Comparison of ENCODE assay signal across 9 cellular contexts in genomic region chr1:61080408-61081134, GRCh38. TPM values are rescaled to one million over a fixed set of nuclear protein-coding genes. Genes with fewer than 3 reads are reported as not detected.
DNase-seq lines count a peak whose midpoint lies in the region; ATAC-seq and TF ChIP-seq lines count a peak whose summit lies in the region.
"Had no signal": no experiment of that assay in that cellular context is flagged by ENCODE, and none has a peak within 500 bp of the region (broad histone marks: within the 10 kb centered on the region; RNA-seq: fewer than 3 reads in every experiment).

No MANE protein-coding gene starts in this region.

- TF ChIP-seq CTCF in NB4 (IDR thresholded peaks at IDR 0.05; ENCODE audit: low read depth, low read length), result no peak
- no peak for TF ChIP-seq CTCF in osteoblast (IDR thresholded peaks at IDR 0.05; ENCODE audit: extremely low read depth, low read depth, low read length)

- H3K36me3 ChIP-seq in duodenal mucosa (ENCODE audit: control insufficient read depth in 1 of 2, insufficient read depth in 2 of 2, low read length in 2 of 2), result no peaks in the 10 kb centered on the region
- no peaks in the 10 kb centered on the region for H3K36me3 ChIP-seq in osteoblast (ENCODE audit: insufficient read depth, low read length)
- H3K36me3 ChIP-seq: SJSA1 had no signal

- H3K79me2 ChIP-seq in osteoblast (ENCODE audit: insufficient read depth, low read length), result peaks cover 20% of the 10 kb centered on the region

- H4K20me1 ChIP-seq in osteoblast (ENCODE audit: insufficient read depth, low read length), result no peaks in the 10 kb centered on the region

- H3K27me3 ChIP-seq in duodenal mucosa (ENCODE audit: control insufficient read depth in 1 of 2, insufficient read depth in 2 of 2, low read length in 2 of 2) (no peaks in the 10 kb centered on the region), osteoblast (ENCODE audit: insufficient read depth, low read length) (no peaks in the 10 kb centered on the region)

- H3K27ac ChIP-seq in duodenal mucosa (ENCODE audit: low read depth, low read length) (no peak overlapping the region), osteoblast (ENCODE audit: low read depth, low read length) (no peak overlapping the region)
- H3K27ac ChIP-seq: SJSA1 had no signal

- H3K9me3 ChIP-seq in duodenal mucosa (ENCODE audit: control insufficient read depth in 1 of 2, low read length in 2 of 2) (no peaks in the 10 kb centered on the region), osteoblast (ENCODE audit: low read depth, low read length) (no peaks in the 10 kb centered on the region)
- H3K9me3 ChIP-seq: SJSA1 had no signal

- no peak for TF ChIP-seq POLR2A in NB4 (IDR thresholded peaks at IDR 0.05; ENCODE audit: extremely low read depth, insufficient read length)

- H3K4me2 ChIP-seq in osteoblast (ENCODE audit: insufficient read depth, low read length), result peak overlapping the region; percentile 96

- peak overlapping the region; percentile 69 for H2AFZ ChIP-seq in osteoblast (ENCODE audit: low read length)

- H3K4me1 ChIP-seq in duodenal mucosa (ENCODE audit: control insufficient read depth in 1 of 2, insufficient read depth in 2 of 2, low read length in 2 of 2), result peaks cover 44 to 60% of the 10 kb centered on the region in 2 donors
- H3K4me1 ChIP-seq in osteoblast (ENCODE audit: insufficient read depth, low read length), result peaks cover 51% of the 10 kb centered on the region

- no peak overlapping the region for H3K9ac ChIP-seq in duodenal mucosa (ENCODE audit: low read depth in 1 of 2, low read length in 2 of 2)

- in situ Hi-C loops in Caki2 (cut with HindIII; ENCODE audit: low pct_unique_long_range_greater_than_20kb, low sequenced_read_pairs), result no loop called here

- DNase-seq in Caki2 (ENCODE audit: low read depth) (peak; percentile 26), NB4 (ENCODE audit: low read depth) (no peak), osteoblast (ENCODE audit: insufficient read length, low spot score, missing footprints) (peak; percentile 55), COLO668 (lab: John Stamatoyannopoulos, UW; ENCODE audit: unreplicated experiment) (no peak)
- DNase-seq in stimulated activated CD8-positive, alpha-beta memory T cell treated with anti-CD3 and anti-CD28 coated beads, Interleukin-4, amount 100 ng/mL, for 48 hours, result no peak

- peak overlapping the region; percentile 23 for H3K4me3 ChIP-seq in NB4 (ENCODE audit: low read depth, low read length)
- H3K4me3 ChIP-seq in duodenal mucosa (ENCODE audit: low read depth in 1 of 2, low read length in 2 of 2), result peak overlapping the region; percentile 46 to 85
- H3K4me3 ChIP-seq in osteoblast (ENCODE audit: insufficient read depth, low read length), result peak overlapping the region; percentile 58

- no peak for ATAC-seq in GM21367 (IDR thresholded peaks at IDR 0.05; ENCODE audit: unreplicated experiment)
- ATAC-seq in HG02588 (IDR thresholded peaks at IDR 0.05; ENCODE audit: unreplicated experiment), result no peak

RNA-seq across cellular contexts. Expression of gene NFIA, which starts 1.8 kb away (rescaled TPM):
- total RNA-seq in Caki2 (2014; rRNA removed; shearing (Covaris generic); ENCODE audit: low replicate concordance), result 1.2 and 8.7 TPM in 2 replicates
- total RNA-seq in osteoblast, result 7.2 and 8.0 TPM in 2 replicates

Comparison
In these comparisons a context has a peak if more than half of its experiments do, and no peak if none do; other contexts are left out.
1. DNase-seq: peak in Caki2 (single experiment) and osteoblast (single experiment); none in NB4 (single experiment), stimulated activated CD8-positive, alpha-beta memory T cell treated with anti-CD3 and anti-CD28 coated beads, Interleukin-4, amount 100 ng/mL, for 48 hours (single experiment) and COLO668 (single experiment).
2. Peak in every context shown above with its lines, with median percentiles within 50 percentile points of each other: H3K4me3 ChIP-seq.